31 cellular contexts compared by ENCODE assay signal in genomic region chr11:102792604-102793003, GRCh38. TPM values are rescaled to one million over a fixed set of nuclear protein-coding genes. Genes with fewer than 3 reads are reported as not detected.
"Had no signal": no experiment of that assay in that cellular context is flagged by ENCODE, and none has a peak within 500 bp of the region (broad histone marks: within the 10 kb centered on the region; RNA-seq: fewer than 3 reads in every experiment).

No MANE protein-coding gene starts in this region.

- FAIRE-seq: astrocyte, colon had no signal

- H3K27ac ChIP-seq: brain microvascular endothelial cell, cardiac muscle cell, PC-9, SK-N-MC had no signal

- ATAC-seq: activated CD8-positive, alpha-beta memory T cell treated with anti-CD3 and anti-CD28 coated beads, Interleukin-2, amount 10 ng/mL, durations not matched to agents 7 days and 5 days; activated T-helper 17 cell treated with anti-CD3 and anti-CD28 coated beads, Interleukin-2, amount 50 U/mL, for 72 hours; T-cell had no signal

- H3K36me3 ChIP-seq: brain microvascular endothelial cell, cardiac muscle cell had no signal

- DNase-seq: activated B cell treated with CpG ODN at 0.5 μM for 24 hours; activated CD4-positive, alpha-beta T cell treated with anti-CD3 and anti-CD28 coated beads for 1 hour; activated CD4-positive, alpha-beta T cell treated with anti-CD3 and anti-CD28 coated beads, Interleukin-2, amount 10 ng/mL, durations not matched to agents 24 days and 14 days; activated CD4-positive, alpha-beta T cell treated with anti-CD3 and anti-CD28 coated beads, Interleukin-2, amount 50 U/mL, for 48 hours; activated CD8-positive, alpha-beta memory T cell treated with anti-CD3 and anti-CD28 coated beads, Interleukin-2, amount 10 ng/mL, durations not matched to agents 7 days and 5 days; activated gamma-delta T cell; activated naive CD4-positive, alpha-beta T cell treated with anti-CD3 and anti-CD28 coated beads for 36 hours; activated T-cell treated with anti-CD3 and anti-CD28 coated beads, Interleukin-2, amount 50 U/mL, for 24 hours; amygdala; brain microvascular endothelial cell; cerebellar nuclear complex; KG1; NCI-H1105 treated with DMSO at 0.1 percent for 48 hours; NCI-H1436 treated with DMSO at 0.1 percent for 48 hours; NCI-H187; NCI-H2081; NCI-H446; NCI-H524 treated with DMSO at 0.1 percent for 48 hours; NCI-H748 treated with DMSO at 0.1 percent for 48 hours; PC-9; SHP77 treated with DMSO at 0.1 percent for 48 hours; T-cell; T-helper 2 cell; T1000 had no signal

- H3K27me3 ChIP-seq: brain microvascular endothelial cell, cardiac muscle cell had no signal

- H3K4me3 ChIP-seq: cardiac muscle cell, PC-9, SK-N-MC had no signal

RNA-seq across cellular contexts. Expression of gene MMP1, which starts 5.4 kb away (rescaled TPM):
- total RNA-seq: activated B cell treated with CpG ODN at 0.5 μM for 24 hours; activated CD4-positive, alpha-beta T cell treated with anti-CD3 and anti-CD28 coated beads, Interleukin-2, amount 10 ng/mL, durations not matched to agents 24 days and 14 days; activated CD8-positive, alpha-beta memory T cell treated with anti-CD3 and anti-CD28 coated beads, Interleukin-2, amount 10 ng/mL, durations not matched to agents 7 days and 5 days; activated naive CD4-positive, alpha-beta T cell treated with anti-CD3 and anti-CD28 coated beads for 36 hours; activated T-helper 17 cell treated with anti-CD3 and anti-CD28 coated beads, Interleukin-2, amount 50 U/mL, for 72 hours; cardiac muscle cell; T-cell had no signal
- polyA plus RNA-seq: IgD-negative memory B cell had no signal

RNA-seq across cellular contexts. Expression of gene MMP10, which starts 12.2 kb away (rescaled TPM):
- total RNA-seq: activated B cell treated with CpG ODN at 0.5 μM for 24 hours; activated CD4-positive, alpha-beta T cell treated with anti-CD3 and anti-CD28 coated beads, Interleukin-2, amount 10 ng/mL, durations not matched to agents 24 days and 14 days; activated naive CD4-positive, alpha-beta T cell treated with anti-CD3 and anti-CD28 coated beads for 36 hours; activated T-helper 17 cell treated with anti-CD3 and anti-CD28 coated beads, Interleukin-2, amount 50 U/mL, for 72 hours; cardiac muscle cell; LHCN-M2; PC-9; T-cell had no signal
- polyA plus RNA-seq: cardiac muscle cell, IgD-negative memory B cell had no signal

RNA-seq across cellular contexts. Expression of gene MMP3, which starts 50.8 kb away (rescaled TPM):
- total RNA-seq: activated B cell treated with CpG ODN at 0.5 μM for 24 hours; activated CD4-positive, alpha-beta T cell treated with anti-CD3 and anti-CD28 coated beads, Interleukin-2, amount 10 ng/mL, durations not matched to agents 24 days and 14 days; activated CD8-positive, alpha-beta memory T cell treated with anti-CD3 and anti-CD28 coated beads, Interleukin-2, amount 10 ng/mL, durations not matched to agents 7 days and 5 days; activated naive CD4-positive, alpha-beta T cell treated with anti-CD3 and anti-CD28 coated beads for 36 hours; activated T-helper 17 cell treated with anti-CD3 and anti-CD28 coated beads, Interleukin-2, amount 50 U/mL, for 72 hours; astrocyte; cardiac muscle cell; PC-9; T-cell had no signal
- polyA plus RNA-seq: cardiac muscle cell, IgD-negative memory B cell had no signal
